Comparison of ENCODE assay signal across 11 cellular contexts in genomic region chr1:36034692-36035091, GRCh38. TPM values are rescaled to one million over a fixed set of nuclear protein-coding genes. Genes with fewer than 3 reads are reported as not detected.
DNase-seq lines count a peak whose midpoint lies in the region; ATAC-seq, FAIRE-seq and TF ChIP-seq lines count a peak whose summit lies in the region.
"Had no signal": no experiment of that assay in that cellular context is flagged by ENCODE, and none has a peak within 500 bp of the region (broad histone marks: within the 10 kb centered on the region; RNA-seq: fewer than 3 reads in every experiment).

No MANE protein-coding gene starts in this region.

- FAIRE-seq in RCC 7860 (lab: Jason Lieb, UNC): peak; percentile 39

- intact Hi-C loops in activated CD8-positive, alpha-beta T cell treated with anti-CD3 and anti-CD28 coated beads for 36 hours (cut with micrococcal nuclease): no loop called here

- CTCF ChIA-PET in activated CD8-positive, alpha-beta T cell treated with anti-CD3 and anti-CD28 coated beads, Interleukin-2, amount 10 ng/mL, durations not matched to agents 7 days and 5 days (lab: Charles Lee): interaction anchor here (0.5 kb wide), 1 partner anchor 111 kb away, joined by 4 read pairs; no protein-coding TSS in a partner anchor
- CTCF ChIA-PET in activated CD8-positive, alpha-beta T cell treated with anti-CD3 and anti-CD28 coated beads for 36 hours (lab: Charles Lee): no interaction called here

- H3K4me3 ChIP-seq in fibroblast of the aortic adventitia (ENCODE audit: low read depth, low read length): no peak overlapping the region
- H3K4me3 ChIP-seq: esophagus muscularis mucosa, SJCRH30 had no signal

- no peaks in the 10 kb centered on the region for H3K9me3 Mint-ChIP-seq in activated CD8-positive, alpha-beta T cell treated with anti-CD3 and anti-CD28 coated beads, Interleukin-2, amount 10 ng/mL, durations not matched to agents 7 days and 5 days (ENCODE audit: insufficient read depth)
- no peaks in the 10 kb centered on the region for H3K9me3 Mint-ChIP-seq in activated CD8-positive, alpha-beta T cell treated with anti-CD3 and anti-CD28 coated beads for 36 hours
- no peaks in the 10 kb centered on the region for H3K9me3 Mint-ChIP-seq in stimulated activated naive B cell treated with anti-CD40 and anti-IgM and Interleukin-4, amounts not matched to agents 10 μg/mL and 1 μg/mL and 100 μg/mL, for 72 hours
- H3K9me3 Mint-ChIP-seq: nephron had no signal

- POLR2A ChIA-PET in activated CD8-positive, alpha-beta T cell treated with anti-CD3 and anti-CD28 coated beads, Interleukin-2, amount 10 ng/mL, durations not matched to agents 7 days and 5 days (lab: Charles Lee): interaction anchor here (1.3 kb wide), 1 partner anchor 103 kb away, joined by 3 read pairs; no protein-coding TSS in a partner anchor
- POLR2A ChIA-PET in activated CD8-positive, alpha-beta T cell treated with anti-CD3 and anti-CD28 coated beads for 36 hours (lab: Charles Lee): interaction anchor here (0.5 kb wide), 1 partner anchor 203 kb away, joined by 3 read pairs; no protein-coding TSS in a partner anchor

- H3K27ac Mint-ChIP-seq in activated CD8-positive, alpha-beta T cell treated with anti-CD3 and anti-CD28 coated beads, Interleukin-2, amount 10 ng/mL, durations not matched to agents 7 days and 5 days: peak overlapping the region; percentile 25
- no peak overlapping the region for H3K27ac Mint-ChIP-seq in activated CD8-positive, alpha-beta T cell treated with anti-CD3 and anti-CD28 coated beads for 36 hours
- H3K27ac Mint-ChIP-seq in stimulated activated naive B cell treated with anti-CD40 and anti-IgM and Interleukin-4, amounts not matched to agents 10 μg/mL and 1 μg/mL and 100 μg/mL, for 72 hours: peak overlapping the region; percentile 20
- H3K27ac Mint-ChIP-seq: nephron had no signal

- H3K4me3 Mint-ChIP-seq in activated CD8-positive, alpha-beta T cell treated with anti-CD3 and anti-CD28 coated beads, Interleukin-2, amount 10 ng/mL, durations not matched to agents 7 days and 5 days: no peak overlapping the region
- no peak overlapping the region for H3K4me3 Mint-ChIP-seq in activated CD8-positive, alpha-beta T cell treated with anti-CD3 and anti-CD28 coated beads for 36 hours
- no peak overlapping the region for H3K4me3 Mint-ChIP-seq in stimulated activated naive B cell treated with anti-CD40 and anti-IgM and Interleukin-4, amounts not matched to agents 10 μg/mL and 1 μg/mL and 100 μg/mL, for 72 hours
- H3K4me3 Mint-ChIP-seq: nephron had no signal

- no peak for DNase-seq in activated CD8-positive, alpha-beta T cell treated with anti-CD3 and anti-CD28 coated beads, Interleukin-2, amount 10 ng/mL, durations not matched to agents 7 days and 5 days
- DNase-seq in activated CD8-positive, alpha-beta T cell treated with anti-CD3 and anti-CD28 coated beads for 36 hours: no peak
- DNase-seq in RCC 7860 (ENCODE audit: low spot score) (peak; percentile 76), fibroblast of the aortic adventitia (ENCODE audit: low read depth) (peak; percentile 19), GM13976 (ENCODE audit: low spot score) (no peak)
- no peak for DNase-seq in stimulated activated naive B cell treated with anti-CD40 and anti-IgM and Interleukin-4, amounts not matched to agents 10 μg/mL and 1 μg/mL and 100 μg/mL, for 72 hours
- DNase-seq: SJCRH30 had no signal

- ATAC-seq in activated CD8-positive, alpha-beta T cell treated with anti-CD3 and anti-CD28 coated beads, Interleukin-2, amount 10 ng/mL, durations not matched to agents 7 days and 5 days: no peak
- ATAC-seq in activated CD8-positive, alpha-beta T cell treated with anti-CD3 and anti-CD28 coated beads for 36 hours: no peak
- no peak for ATAC-seq in stimulated activated naive B cell treated with anti-CD40 and anti-IgM and Interleukin-4, amounts not matched to agents 10 μg/mL and 1 μg/mL and 100 μg/mL, for 72 hours (replicated peaks)
- ATAC-seq in HG02981 (IDR thresholded peaks at IDR 0.05; ENCODE audit: unreplicated experiment) (no peak), GM21367 (IDR thresholded peaks at IDR 0.05; ENCODE audit: unreplicated experiment) (no peak)

- TF ChIP-seq CTCF in activated CD8-positive, alpha-beta T cell treated with anti-CD3 and anti-CD28 coated beads for 36 hours (IDR thresholded peaks at IDR 0.05): no peak
- no peak for TF ChIP-seq CTCF in fibroblast of the aortic adventitia (IDR thresholded peaks at IDR 0.05; ENCODE audit: insufficient read depth, low read length)
- no peak for TF ChIP-seq CTCF in GM13976 (IDR thresholded peaks at IDR 0.05; ENCODE audit: borderline replicate concordance, control extremely low read depth, extremely low read depth, insufficient read depth, missing control alignments)

- H3K4me1 Mint-ChIP-seq in activated CD8-positive, alpha-beta T cell treated with anti-CD3 and anti-CD28 coated beads, Interleukin-2, amount 10 ng/mL, durations not matched to agents 7 days and 5 days (ENCODE audit: low read depth): peaks cover 11% of the 10 kb centered on the region
- H3K4me1 Mint-ChIP-seq in activated CD8-positive, alpha-beta T cell treated with anti-CD3 and anti-CD28 coated beads for 36 hours (ENCODE audit: low read depth): no peaks in the 10 kb centered on the region
- no peaks in the 10 kb centered on the region for H3K4me1 Mint-ChIP-seq in stimulated activated naive B cell treated with anti-CD40 and anti-IgM and Interleukin-4, amounts not matched to agents 10 μg/mL and 1 μg/mL and 100 μg/mL, for 72 hours
- H3K4me1 Mint-ChIP-seq: nephron had no signal

- H3K36me3 Mint-ChIP-seq in activated CD8-positive, alpha-beta T cell treated with anti-CD3 and anti-CD28 coated beads, Interleukin-2, amount 10 ng/mL, durations not matched to agents 7 days and 5 days (ENCODE audit: low read depth): peaks cover 26% of the 10 kb centered on the region
- H3K36me3 Mint-ChIP-seq in activated CD8-positive, alpha-beta T cell treated with anti-CD3 and anti-CD28 coated beads for 36 hours (ENCODE audit: low read depth): peaks cover 7% of the 10 kb centered on the region
- H3K36me3 Mint-ChIP-seq in stimulated activated naive B cell treated with anti-CD40 and anti-IgM and Interleukin-4, amounts not matched to agents 10 μg/mL and 1 μg/mL and 100 μg/mL, for 72 hours: peaks cover 20 to 44% of the 10 kb centered on the region in 2 donors

- no peaks in the 10 kb centered on the region for H3K27me3 Mint-ChIP-seq in activated CD8-positive, alpha-beta T cell treated with anti-CD3 and anti-CD28 coated beads, Interleukin-2, amount 10 ng/mL, durations not matched to agents 7 days and 5 days (ENCODE audit: low read depth)
- no peaks in the 10 kb centered on the region for H3K27me3 Mint-ChIP-seq in activated CD8-positive, alpha-beta T cell treated with anti-CD3 and anti-CD28 coated beads for 36 hours
- no peaks in the 10 kb centered on the region for H3K27me3 Mint-ChIP-seq in stimulated activated naive B cell treated with anti-CD40 and anti-IgM and Interleukin-4, amounts not matched to agents 10 μg/mL and 1 μg/mL and 100 μg/mL, for 72 hours

- in situ Hi-C loops in GM13976 (cut with MboI; ENCODE audit: low sequenced_read_pairs, unreplicated experiment): no loop called here

RNA-seq across cellular contexts. Expression of gene TEKT2, which starts 49.2 kb away (rescaled TPM):
- total RNA-seq in activated CD8-positive, alpha-beta T cell treated with anti-CD3 and anti-CD28 coated beads, Interleukin-2, amount 10 ng/mL, durations not matched to agents 7 days and 5 days: not detected
- total RNA-seq in activated CD8-positive, alpha-beta T cell treated with anti-CD3 and anti-CD28 coated beads for 36 hours: under 1 TPM; 0.20 to 0.34 TPM
- 0.18 and 2.1 TPM in 2 replicates for total RNA-seq in fibroblast of the aortic adventitia (ENCODE audit: low replicate concordance)
- total RNA-seq: SJCRH30 had no signal

RNA-seq across cellular contexts. Expression of gene ADPRS, which starts 54.0 kb away (rescaled TPM):
- total RNA-seq in activated CD8-positive, alpha-beta T cell treated with anti-CD3 and anti-CD28 coated beads, Interleukin-2, amount 10 ng/mL, durations not matched to agents 7 days and 5 days: 10 to 100 TPM; 36.0 to 36.7 TPM
- 10 to 100 TPM; 52.7 to 54.9 TPM for total RNA-seq in activated CD8-positive, alpha-beta T cell treated with anti-CD3 and anti-CD28 coated beads for 36 hours
- 21.1 and 25.5 TPM in 2 replicates for total RNA-seq in fibroblast of the aortic adventitia (ENCODE audit: low replicate concordance)

Comparison
In these comparisons a context has a peak if more than half of its experiments do, and no peak if none do; other contexts are left out.
1. DNase-seq: peak in RCC 7860 (single experiment) and fibroblast of the aortic adventitia (single experiment); none in activated CD8-positive, alpha-beta T cell treated with anti-CD3 and anti-CD28 coated beads, Interleukin-2, amount 10 ng/mL, durations not matched to agents 7 days and 5 days (single experiment), activated CD8-positive, alpha-beta T cell treated with anti-CD3 and anti-CD28 coated beads for 36 hours (single experiment), stimulated activated naive B cell treated with anti-CD40 and anti-IgM and Interleukin-4, amounts not matched to agents 10 μg/mL and 1 μg/mL and 100 μg/mL, for 72 hours (single experiment) and GM13976 (single experiment).